25 cellular contexts compared by ENCODE assay signal in genomic region chr18:40995529-40995928, GRCh38.
"Had no signal": no experiment of that assay in that cellular context is flagged by ENCODE, and none has a peak within 500 bp of the region (broad histone marks: within the 10 kb centered on the region; RNA-seq: fewer than 3 reads in every experiment).

No MANE protein-coding gene starts in this region.

- H3K4me1 ChIP-seq: neural progenitor cell, parathyroid adenoma, psoas muscle, right lobe of liver, sigmoid colon, stomach, thyroid gland, tibial nerve, upper lobe of left lung, vagina had no signal

- DNase-seq: natural killer cell; occipital lobe; ovary; posterior cingulate gyrus; psoas muscle; right cardiac atrium; right lobe of liver; sigmoid colon; small intestine; stimulated activated CD4-positive, alpha-beta T cell treated with anti-CD3 and anti-CD28 coated beads, Interleukin-15, amount 100 ng/mL, for 24 hours; stimulated activated CD4-positive, alpha-beta T cell treated with anti-CD3 and anti-CD28 coated beads, Interleukin-2, amount 100 ng/mL, for 24 hours; stimulated activated CD4-positive, alpha-beta T cell treated with anti-CD3 and anti-CD28 coated beads, Interleukin-2, amount 100 ng/mL, for 48 hours; stimulated activated CD4-positive, alpha-beta T cell treated with anti-CD3 and anti-CD28 coated beads, Interleukin-4, amount 100 ng/mL, for 24 hours; stimulated activated naive B cell treated with anti-CD40 and anti-IgM and Interleukin-4, amounts not matched to agents 10 μg/mL and 1 μg/mL and 100 μg/mL, for 72 hours; stimulated activated naive CD4-positive, alpha-beta T cell treated with Interleukin-2 at 50 U/mL for 16 hours; stomach; thyroid gland; trophoblast cell; upper lobe of left lung had no signal

- H3K27ac ChIP-seq: neural progenitor cell, ovary, parathyroid adenoma, psoas muscle, right lobe of liver, sigmoid colon, stomach, thoracic aorta, thyroid gland, tibial nerve, upper lobe of left lung, vagina had no signal

- H3K36me3 ChIP-seq: neural progenitor cell, ovary, right lobe of liver, sigmoid colon, stomach, thoracic aorta, thyroid gland, tibial nerve, upper lobe of left lung, vagina had no signal

- FAIRE-seq: small intestine, urothelium cell line had no signal

- H3K4me3 ChIP-seq: neural progenitor cell, ovary, psoas muscle, right lobe of liver, sigmoid colon, stomach, thoracic aorta, thyroid gland, tibial nerve, upper lobe of left lung, vagina had no signal

- H3K4me2 ChIP-seq: neural progenitor cell had no signal

- H3K9me3 ChIP-seq: ovary, psoas muscle, right lobe of liver, thoracic aorta, thyroid gland, tibial nerve, upper lobe of left lung, vagina had no signal

- H3K79me2 ChIP-seq: parathyroid adenoma had no signal

- H2AFZ ChIP-seq: neural progenitor cell, parathyroid adenoma had no signal

- H3K27me3 ChIP-seq: neural progenitor cell, ovary, right lobe of liver, sigmoid colon, stomach, thyroid gland, tibial nerve, upper lobe of left lung, vagina had no signal

- H3K9ac ChIP-seq: neural progenitor cell, parathyroid adenoma had no signal
